15 cellular contexts compared by ENCODE assay signal in genomic region chr7:149868638-149869290, GRCh38. TPM values are rescaled to one million over a fixed set of nuclear protein-coding genes. Genes with fewer than 3 reads are reported as not detected.
DNase-seq lines count a peak whose midpoint lies in the region; ATAC-seq lines count a peak whose summit lies in the region.
"Had no signal": no experiment of that assay in that cellular context is flagged by ENCODE, and none has a peak within 500 bp of the region (broad histone marks: within the 10 kb centered on the region; RNA-seq: fewer than 3 reads in every experiment).

No MANE protein-coding gene starts in this region.

- in situ Hi-C loops in G401 (cut with HindIII; ENCODE audit: low sequenced_read_pairs): no loop called here

- H4K12ac ChIP-seq in trophoblast cell (ENCODE audit: low read depth, low read length): no peak overlapping the region

- H3K79me1 ChIP-seq in trophoblast cell (ENCODE audit: low read length): peaks cover 3% of the 10 kb centered on the region

- H3K27ac ChIP-seq in trophoblast cell (ENCODE audit: low read depth, low read length): no peak overlapping the region
- H3K27ac ChIP-seq: A549, lower lobe of right lung, tibial artery had no signal

- ATAC-seq in activated T-helper 17 cell treated with anti-CD3 and anti-CD28 coated beads, Interleukin-2, amount 50 U/mL, for 72 hours (replicated peaks): no peak
- ATAC-seq: A549, lower lobe of right lung had no signal

- DNase-seq in T-helper 1 cell: no peak
- peak; percentile 41 for DNase-seq in G401 (ENCODE audit: low spot score)
- DNase-seq in mesenteric fat pad (ENCODE audit: low spot score): peak; percentile 71
- DNase-seq in stimulated activated CD4-positive, alpha-beta T cell treated with anti-CD3 and anti-CD28 coated beads, Interleukin-4, amount 100 ng/mL, for 24 hours: no peak
- DNase-seq in trophoblast cell: no peak
- DNase-seq in SHP77 (lab: John Stamatoyannopoulos, UW): no peak
- DNase-seq: Caco-2; foreskin melanocyte; GDM1; lower lobe of right lung; NK-92 treated with Interleukin-12 subunit alpha and Interleukin-12 subunit beta, amount 100 ng/mL, for 24 hours; tibial artery had no signal

- H3K36me3 ChIP-seq in trophoblast cell (ENCODE audit: control insufficient read depth in 1 of 2, insufficient read depth in 2 of 2, low read length in 2 of 2): peaks cover 0 to 2% of the 10 kb centered on the region in 2 experiments

- H3K4me3 ChIP-seq in trophoblast cell (ENCODE audit: low read depth, low read length): no peak overlapping the region
- H3K4me3 ChIP-seq: A549, lower lobe of right lung, tibial artery had no signal

- no peak overlapping the region for H2BK120ac ChIP-seq in trophoblast cell (ENCODE audit: insufficient read depth, low read length, poor library complexity)

- no peak overlapping the region for H4K91ac ChIP-seq in trophoblast cell (ENCODE audit: low read depth, low read length)

- H3K23ac ChIP-seq in trophoblast cell (ENCODE audit: low read length): no peak overlapping the region

- H4K8ac ChIP-seq in trophoblast cell (ENCODE audit: low read depth, low read length): no peak overlapping the region

- no peak overlapping the region for H3K4ac ChIP-seq in trophoblast cell (ENCODE audit: low read depth, low read length)

- H2BK5ac ChIP-seq in trophoblast cell (ENCODE audit: low read depth, low read length, poor library complexity): no peak overlapping the region

- no peak overlapping the region for H3K18ac ChIP-seq in trophoblast cell (ENCODE audit: low read length)

- H3K9me3 ChIP-seq in trophoblast cell (ENCODE audit: insufficient read depth, low read depth, low read length): no peaks in the 10 kb centered on the region
- H3K9me3 ChIP-seq: A549, Caco-2, lower lobe of right lung, tibial artery had no signal

- no peak overlapping the region for H3K14ac ChIP-seq in trophoblast cell (ENCODE audit: low read length)

- H3K9me3 Mint-ChIP-seq in T-helper 1 cell treated with Interleukin-12 subunit alpha and Interleukin-12 subunit beta and Interleukin-4 antibody, amounts not matched to agents 30 μg/mL and 1 μg/mL, for 36 hours: no peaks in the 10 kb centered on the region
- no peaks in the 10 kb centered on the region for H3K9me3 Mint-ChIP-seq in activated T-helper 17 cell treated with anti-CD3 and anti-CD28 coated beads, Interleukin-2, amount 50 U/mL, for 72 hours

- H3K27ac Mint-ChIP-seq in T-helper 1 cell treated with Interleukin-12 subunit alpha and Interleukin-12 subunit beta and Interleukin-4 antibody, amounts not matched to agents 30 μg/mL and 1 μg/mL, for 36 hours: peak overlapping the region; percentile 62
- peak overlapping the region; percentile 90 for H3K27ac Mint-ChIP-seq in activated T-helper 17 cell treated with anti-CD3 and anti-CD28 coated beads, Interleukin-2, amount 50 U/mL, for 72 hours

- H3K27me3 ChIP-seq in trophoblast cell (ENCODE audit: insufficient read depth, low read length): no peaks in the 10 kb centered on the region
- H3K27me3 ChIP-seq: tibial artery had no signal

- peaks cover 80% of the 10 kb centered on the region for H3K4me1 Mint-ChIP-seq in T-helper 1 cell treated with Interleukin-12 subunit alpha and Interleukin-12 subunit beta and Interleukin-4 antibody, amounts not matched to agents 30 μg/mL and 1 μg/mL, for 36 hours (ENCODE audit: low read depth)
- H3K4me1 Mint-ChIP-seq in activated T-helper 17 cell treated with anti-CD3 and anti-CD28 coated beads, Interleukin-2, amount 50 U/mL, for 72 hours: peaks cover 46% of the 10 kb centered on the region

- no peak overlapping the region for H3K4me2 ChIP-seq in trophoblast cell (ENCODE audit: low read length)
- H3K4me2 ChIP-seq: A549 had no signal

- no peak overlapping the region for H3K4me3 Mint-ChIP-seq in T-helper 1 cell treated with Interleukin-12 subunit alpha and Interleukin-12 subunit beta and Interleukin-4 antibody, amounts not matched to agents 30 μg/mL and 1 μg/mL, for 36 hours
- H3K4me3 Mint-ChIP-seq in activated T-helper 17 cell treated with anti-CD3 and anti-CD28 coated beads, Interleukin-2, amount 50 U/mL, for 72 hours: peak overlapping the region; percentile 82

- no peak overlapping the region for H2AK5ac ChIP-seq in trophoblast cell (ENCODE audit: low read length)

- no peak overlapping the region for H2BK12ac ChIP-seq in trophoblast cell (ENCODE audit: low read length)

- no peak overlapping the region for H2AFZ ChIP-seq in trophoblast cell (ENCODE audit: insufficient read depth, low read length, poor library complexity)

- H3K36me3 Mint-ChIP-seq in T-helper 1 cell treated with Interleukin-12 subunit alpha and Interleukin-12 subunit beta and Interleukin-4 antibody, amounts not matched to agents 30 μg/mL and 1 μg/mL, for 36 hours (ENCODE audit: low read depth): peaks cover 15% of the 10 kb centered on the region
- H3K36me3 Mint-ChIP-seq in activated T-helper 17 cell treated with anti-CD3 and anti-CD28 coated beads, Interleukin-2, amount 50 U/mL, for 72 hours (ENCODE audit: low read depth): no peaks in the 10 kb centered on the region

- H3K79me2 ChIP-seq in trophoblast cell (ENCODE audit: control insufficient read depth, insufficient read depth, low read length, poor library complexity): no peaks in the 10 kb centered on the region

- WGBS in trophoblast cell (ENCODE audit: extremely low coverage, insufficient coverage, insufficient read length): no CpG with 5 or more reads among the region's 7 CpGs

- H3K9ac ChIP-seq in trophoblast cell (ENCODE audit: low read length): no peak overlapping the region

- H3K27me3 Mint-ChIP-seq in T-helper 1 cell treated with Interleukin-12 subunit alpha and Interleukin-12 subunit beta and Interleukin-4 antibody, amounts not matched to agents 30 μg/mL and 1 μg/mL, for 36 hours (ENCODE audit: low read depth): no peaks in the 10 kb centered on the region
- H3K27me3 Mint-ChIP-seq in activated T-helper 17 cell treated with anti-CD3 and anti-CD28 coated beads, Interleukin-2, amount 50 U/mL, for 72 hours: no peaks in the 10 kb centered on the region

- peaks cover 3 to 5% of the 10 kb centered on the region in 2 experiments for H3K4me1 ChIP-seq in trophoblast cell (ENCODE audit: control insufficient read depth in 1 of 2, insufficient read depth in 2 of 2, low read length in 2 of 2)

RNA-seq across cellular contexts. Expression of gene ATP6V0E2, which starts 5.0 kb away (rescaled TPM):
- total RNA-seq in G401 (2014; rRNA removed; shearing (Covaris generic)): 35.1 and 73.1 TPM in 2 replicates
- 10 to 100 TPM; 30.3 to 72.9 TPM for total RNA-seq in activated T-helper 17 cell treated with anti-CD3 and anti-CD28 coated beads, Interleukin-2, amount 50 U/mL, for 72 hours
- total RNA-seq in mesenteric fat pad: 18.5 TPM
- polyA plus RNA-seq in trophoblast cell (2013): 9.3 and 9.5 TPM in 2 replicates

RNA-seq across cellular contexts. Expression of gene ZNF862, which starts 30.6 kb away (rescaled TPM):
- 1.8 and 2.2 TPM in 2 replicates for total RNA-seq in G401 (2014; rRNA removed; shearing (Covaris generic))
- total RNA-seq in activated T-helper 17 cell treated with anti-CD3 and anti-CD28 coated beads, Interleukin-2, amount 50 U/mL, for 72 hours: 10 to 100 TPM; 18.4 to 40.8 TPM
- 9.4 TPM for total RNA-seq in mesenteric fat pad
- 3.1 and 3.3 TPM in 2 replicates for polyA plus RNA-seq in trophoblast cell (2013)

Comparison
In these comparisons a context has a peak if more than half of its experiments do, and no peak if none do; other contexts are left out.
1. DNase-seq: peak in G401 (single experiment) and mesenteric fat pad (single experiment); none in T-helper 1 cell (0 of 5), stimulated activated CD4-positive, alpha-beta T cell treated with anti-CD3 and anti-CD28 coated beads, Interleukin-4, amount 100 ng/mL, for 24 hours (single experiment), trophoblast cell (0 of 2) and SHP77 (0 of 2).